ENCODE assay signal across 27 cellular contexts in genomic region chr19:17153996-17154395, GRCh38.
"Had no signal": no experiment of that assay in that cellular context is flagged by ENCODE, and none has a peak within 500 bp of the region (broad histone marks: within the 10 kb centered on the region; RNA-seq: fewer than 3 reads in every experiment).

No MANE protein-coding gene starts in this region.

- H3K4me1 ChIP-seq: Peyer's patch, SJCRH30 had no signal

- H3K27me3 Mint-ChIP-seq: IgD-negative memory B cell had no signal

- H3K27ac ChIP-seq: HL-60, KMS-11, PC-9, Peyer's patch, SJCRH30, SK-N-MC had no signal

- ATAC-seq: K562, Right ventricle myocardium inferior had no signal

- DNase-seq: Kasumi-1; MV-4-11; NCI-H1048; NCI-H1105; NCI-H1417; NCI-H1436 treated with DMSO at 0.1 percent for 48 hours; NCI-H1694 treated with DMSO at 0.1 percent for 48 hours; NCI-H1930; NCI-H2081; NCI-H2107; NCI-H226; NCI-H446; NCI-H510A; NCI-H524 treated with DMSO at 0.1 percent for 48 hours; NCI-H69; NCI-H774; NK-92 treated with Interleukin-12 subunit alpha and Interleukin-12 subunit beta, amount 100 ng/mL, for 24 hours; PC-9; Peyer's patch; SHP77 treated with DMSO at 0.1 percent for 48 hours; SJCRH30 had no signal

- H3K9me3 ChIP-seq: Peyer's patch, SJCRH30 had no signal

- H3K9ac ChIP-seq: KMS-11 had no signal

- H3K4me3 ChIP-seq: K562, PC-9, Peyer's patch, SJCRH30, SK-N-MC had no signal

- H3K4me3 Mint-ChIP-seq: IgD-negative memory B cell had no signal

- H3K27me3 ChIP-seq: Peyer's patch, SJCRH30 had no signal
